In genomic region chr1:77796695-77797405, GRCh38 we compare ENCODE assay signal across 15 cellular contexts. TPM values are rescaled to one million over a fixed set of nuclear protein-coding genes. Genes with fewer than 3 reads are reported as not detected.
A peak's percentile ranks its signal among the peaks of the same experiment; 100 is the strongest.
DNase-seq lines count a peak whose midpoint lies in the region; ATAC-seq and TF ChIP-seq lines count a peak whose summit lies in the region.
"Had no signal": no experiment of that assay in that cellular context is flagged by ENCODE, and none has a peak within 500 bp of the region (broad histone marks: within the 10 kb centered on the region; RNA-seq: fewer than 3 reads in every experiment).

No MANE protein-coding gene starts in this region.

- no TSS peak for BruUV-seq in A673 (replicated peaks; lab: Mats Ljungman, UMichigan)

- H3K27me3 ChIP-seq in endodermal cell (ENCODE audit: control insufficient read depth, insufficient read depth, low read length, poor library complexity, severe bottlenecking) (no peaks in the 10 kb centered on the region), A673 (replicated peaks; ENCODE audit: insufficient read depth, low read depth, low read length, poor library complexity) (no peaks in the 10 kb centered on the region)
- no peaks in the 10 kb centered on the region for H3K27me3 ChIP-seq in CD4-positive, alpha-beta T cell (ENCODE audit: control insufficient read depth, insufficient read depth, low read length)
- H3K27me3 ChIP-seq: ovary, uterus had no signal

- no peaks in the 10 kb centered on the region for H3K27me3 Mint-ChIP-seq in endodermal cell (ENCODE audit: insufficient read depth)
- H3K27me3 Mint-ChIP-seq in CD4-positive, alpha-beta T cell: no peaks in the 10 kb centered on the region
- H3K27me3 Mint-ChIP-seq: brain had no signal

- H3K4me1 Mint-ChIP-seq in endodermal cell: peaks cover 9% of the 10 kb centered on the region
- peaks cover 41% of the 10 kb centered on the region for H3K4me1 Mint-ChIP-seq in CD4-positive, alpha-beta T cell (ENCODE audit: low read depth)

- no peak overlapping the region for H3K4me3 Mint-ChIP-seq in endodermal cell
- H3K4me3 Mint-ChIP-seq in CD4-positive, alpha-beta T cell: no peak overlapping the region
- H3K4me3 Mint-ChIP-seq: brain; T-helper 1 cell treated with Interleukin-12 subunit alpha and Interleukin-12 subunit beta and Interleukin-4 antibody, amounts not matched to agents 30 μg/mL and 1 μg/mL, for 36 hours had no signal

- ATAC-seq in CD4-positive, alpha-beta T cell (ENCODE audit: poor library complexity): no peak

- POLR2A ChIA-PET in A673 (lab: Charles Lee; ENCODE audit: low non-redundant PET): no interaction called here
- POLR2A ChIA-PET in CD4-positive, alpha-beta T cell (lab: Charles Lee): interaction anchor here (1.0 kb wide), 1 partner anchor 17 kb away, joined by 4 read pairs; the partner anchor contains the start of gene MIGA1

- H3K9me3 Mint-ChIP-seq in endodermal cell: no peaks in the 10 kb centered on the region
- no peaks in the 10 kb centered on the region for H3K9me3 Mint-ChIP-seq in CD4-positive, alpha-beta T cell
- H3K9me3 Mint-ChIP-seq: brain; T-helper 1 cell treated with Interleukin-12 subunit alpha and Interleukin-12 subunit beta and Interleukin-4 antibody, amounts not matched to agents 30 μg/mL and 1 μg/mL, for 36 hours had no signal

- H3K27ac ChIP-seq in C4-2B (peak overlapping the region; percentile 34; the same call in 1 of the 2 replicates), endodermal cell (ENCODE audit: low read depth, low read length) (no peak overlapping the region), A673 (ENCODE audit: low read depth, low read length, poor library complexity, severe bottlenecking) (no peak overlapping the region)
- no peak overlapping the region for H3K27ac ChIP-seq in CD4-positive, alpha-beta T cell (ENCODE audit: low read depth, low read length)
- H3K27ac ChIP-seq: ovary, uterus had no signal

- H3K4me3 ChIP-seq in endodermal cell (ENCODE audit: low read length) (no peak overlapping the region), A673 (ENCODE audit: low read depth, low read length, poor library complexity, severe bottlenecking) (no peak overlapping the region)
- H3K4me3 ChIP-seq: ovary, uterus had no signal

- intact Hi-C loops in A673 (cut with micrococcal nuclease; ENCODE audit: unreplicated experiment): no loop called here
- intact Hi-C loops in CD4-positive, alpha-beta T cell (cut with DNase I, micrococcal nuclease): loop anchor here in 1 of 2 experiments (5.0 kb wide), 1 partner anchor 45 kb away; no protein-coding TSS in a partner anchor

- no peak overlapping the region for H3K9ac ChIP-seq in endodermal cell (ENCODE audit: extremely low read depth, low read length, poor library complexity, severe bottlenecking)

- peaks cover 13% of the 10 kb centered on the region for H3K36me3 Mint-ChIP-seq in endodermal cell (ENCODE audit: low read depth)
- peaks cover 61% of the 10 kb centered on the region for H3K36me3 Mint-ChIP-seq in CD4-positive, alpha-beta T cell (ENCODE audit: low read depth)

- H3K4me1 ChIP-seq in endodermal cell (ENCODE audit: control insufficient read depth, insufficient read depth, low read length) (no peaks in the 10 kb centered on the region), A673 (ENCODE audit: insufficient read depth, low read length, poor library complexity, severe bottlenecking) (no peaks in the 10 kb centered on the region)
- H3K4me1 ChIP-seq: uterus had no signal

- peak; percentile 62 for TF ChIP-seq CTCF in C4-2B (conservative IDR thresholded peaks at IDR 0.05)
- TF ChIP-seq CTCF in endodermal cell (conservative IDR thresholded peaks at IDR 0.05): peak; percentile 31
- TF ChIP-seq CTCF in GM10266 (IDR thresholded peaks at IDR 0.05; ENCODE audit: control insufficient read depth, insufficient read depth, low read depth, missing control alignments): no peak
- no peak for TF ChIP-seq CTCF in A673 (conservative IDR thresholded peaks at IDR 0.05; ENCODE audit: low read depth, low read length)
- no peak for TF ChIP-seq CTCF in CD4-positive, alpha-beta T cell (IDR thresholded peaks at IDR 0.05)

- 91 to 92% methylated on average over 1 to 5 of the region's 5 CpGs for WGBS in endodermal cell (ENCODE audit: insufficient coverage in 1 of 2, insufficient read length in 1 of 2), 2 experiments

- H3K27ac Mint-ChIP-seq in endodermal cell: no peak overlapping the region
- H3K27ac Mint-ChIP-seq in CD4-positive, alpha-beta T cell: no peak overlapping the region
- H3K27ac Mint-ChIP-seq: brain; T-helper 1 cell treated with Interleukin-12 subunit alpha and Interleukin-12 subunit beta and Interleukin-4 antibody, amounts not matched to agents 30 μg/mL and 1 μg/mL, for 36 hours had no signal

- CTCF ChIA-PET in A673 (lab: Charles Lee): no interaction called here
- CTCF ChIA-PET in CD4-positive, alpha-beta T cell (lab: Charles Lee): interaction anchor here (0.7 kb wide), 1 partner anchor 179 kb away, joined by 3 read pairs; no protein-coding TSS in a partner anchor

- peaks cover 2% of the 10 kb centered on the region for H3K36me3 ChIP-seq in endodermal cell (ENCODE audit: control insufficient read depth, insufficient read depth, low read length)
- H3K36me3 ChIP-seq in A673 (ENCODE audit: insufficient read depth, low read length, poor library complexity, severe bottlenecking): no peaks in the 10 kb centered on the region
- H3K36me3 ChIP-seq: ovary, uterus had no signal

- no peaks in the 10 kb centered on the region for H3K9me3 ChIP-seq in endodermal cell (ENCODE audit: control insufficient read depth, low read length)
- H3K9me3 ChIP-seq in A673 (ENCODE audit: low read depth, low read length, poor library complexity, severe bottlenecking): no peaks in the 10 kb centered on the region
- H3K9me3 ChIP-seq in CD4-positive, alpha-beta T cell (ENCODE audit: control insufficient read depth, low read length): no peaks in the 10 kb centered on the region
- H3K9me3 ChIP-seq: ovary, uterus had no signal

- DNase-seq in OCI-M1 (lab: John Stamatoyannopoulos, UW): peak; percentile 23
- no peak for DNase-seq in endodermal cell
- DNase-seq in occipital lobe (lab: John Stamatoyannopoulos, UW): peak; percentile 26
- DNase-seq in stimulated activated naive CD4-positive, alpha-beta T cell (lab: John Stamatoyannopoulos, UW): no peak
- DNase-seq in GM10266 (ENCODE audit: extremely low spot score): no peak
- DNase-seq in A673 (ENCODE audit: low spot score): no peak
- DNase-seq in CD4-positive, alpha-beta T cell: no peak
- DNase-seq: activated CD4-positive, alpha-beta T cell treated with anti-CD3 and anti-CD28 coated beads, Interleukin-2, amount 50 U/mL, for 1 hour; erythroblast; mesenchymal stem cell; ovary; uterus had no signal

RNA-seq across cellular contexts. Expression of gene MIGA1, which starts 17.4 kb away (rescaled TPM):
- 1 to 10 TPM; 7.3 to 9.5 TPM for total RNA-seq in endodermal cell
- polyA plus RNA-seq in endodermal cell (2013, experiment 1 of 2): 7.9 TPM
- 7.9 TPM for polyA plus RNA-seq in endodermal cell (2013, experiment 2 of 2)
- total RNA-seq in occipital lobe: 28.5 TPM
- 13.8 and 14.1 TPM in 2 replicates for total RNA-seq in A673 (2021)
- 10 to 100 TPM; 12.2 to 15.8 TPM for total RNA-seq in CD4-positive, alpha-beta T cell

RNA-seq across cellular contexts. Expression of gene USP33, which starts 37.2 kb away (rescaled TPM):
- total RNA-seq in endodermal cell: 10 to 100 TPM; 61.8 to 67.6 TPM
- 56.3 TPM for polyA plus RNA-seq in endodermal cell (2013, experiment 1 of 2)
- polyA plus RNA-seq in endodermal cell (2013, experiment 2 of 2): 58.0 TPM
- 271 TPM for total RNA-seq in occipital lobe
- 90.9 and 103 TPM in 2 replicates for total RNA-seq in A673 (2021)
- 10 to 100 TPM; 69.7 to 71.6 TPM for total RNA-seq in CD4-positive, alpha-beta T cell

Comparison
In these comparisons a context has a peak if more than half of its experiments do, and no peak if none do; other contexts are left out.
1. CTCF ChIP-seq: peak in C4-2B (single experiment) and endodermal cell (single experiment); none in GM10266 (single experiment), A673 (single experiment) and CD4-positive, alpha-beta T cell (single experiment).
2. DNase-seq: peak in OCI-M1 (single experiment) and occipital lobe (single experiment); none in endodermal cell (single experiment), stimulated activated naive CD4-positive, alpha-beta T cell (0 of 6), GM10266 (single experiment), A673 (single experiment) and CD4-positive, alpha-beta T cell (0 of 10).